38 cellular contexts compared by ENCODE assay signal in the genomic region with DNA sequence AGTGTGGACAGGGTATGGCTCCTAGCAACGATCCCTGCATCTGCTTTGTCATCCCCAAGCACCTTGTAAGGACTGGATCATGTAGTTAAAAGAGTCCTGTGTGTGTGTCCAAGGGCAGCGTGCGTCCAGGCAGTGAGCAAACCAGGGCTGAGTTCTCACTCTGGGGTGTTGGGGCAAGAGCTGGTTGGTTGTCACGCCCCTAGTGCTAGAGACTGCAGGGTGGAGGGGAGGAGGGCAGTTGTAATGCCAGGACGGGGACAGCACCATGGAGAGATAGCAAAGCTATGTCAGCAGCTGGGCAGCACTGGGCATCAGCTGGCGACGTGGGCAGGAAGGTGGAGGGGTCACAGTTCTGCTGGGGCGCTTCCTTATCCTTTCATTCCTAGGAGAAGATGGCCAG.
"Had no signal": no experiment of that assay in that cellular context is flagged by ENCODE, and none has a peak within 500 bp of the region (broad histone marks: within the 10 kb centered on the region; RNA-seq: fewer than 3 reads in every experiment).

No MANE protein-coding gene starts in this region.

- H3K27ac Mint-ChIP-seq: activated CD4-positive, alpha-beta memory T cell treated with anti-CD3 and anti-CD28 coated beads, Interleukin-2, amount 10 ng/mL, durations not matched to agents 7 days and 5 days; activated CD4-positive, alpha-beta T cell treated with anti-CD3 and anti-CD28 coated beads for 36 hours; activated CD4-positive, alpha-beta T cell treated with anti-CD3 and anti-CD28 coated beads, Interleukin-2, amount 10 ng/mL, durations not matched to agents 7 days and 5 days; activated CD8-positive, alpha-beta memory T cell treated with anti-CD3 and anti-CD28 coated beads, Interleukin-2, amount 10 ng/mL, durations not matched to agents 7 days and 5 days; activated CD8-positive, alpha-beta T cell treated with anti-CD3 and anti-CD28 coated beads, Interleukin-2, amount 10 ng/mL, durations not matched to agents 7 days and 5 days; activated naive CD4-positive, alpha-beta T cell treated with anti-CD3 and anti-CD28 coated beads, Interleukin-2, amount 10 ng/mL, durations not matched to agents 7 days and 5 days; activated naive CD4-positive, alpha-beta T cell treated with anti-CD3 and anti-CD28 coated beads, Interleukin-2, amount 50 U/mL, for 24 hours; activated naive CD8-positive, alpha-beta T cell; activated naive CD8-positive, alpha-beta T cell treated with anti-CD3 and anti-CD28 coated beads, Interleukin-2, amount 10 ng/mL, durations not matched to agents 7 days and 5 days; activated naive CD8-positive, alpha-beta T cell treated with anti-CD3 and anti-CD28 coated beads, Interleukin-2, amount 50 U/mL, for 24 hours; activated T-cell treated with anti-CD3 and anti-CD28 coated beads, Interleukin-2, amount 50 U/mL, for 24 hours; activated T-helper 2 cell treated with anti-CD3 and anti-CD28 coated beads, Interferon-gamma antibody, Interleukin-2, Interleukin-4, amounts not matched to agents 10 μg/mL and 5 μg/mL and 100 μg/mL, durations not matched to agents 14 hours and 24 hours and 36 hours; brain; T-helper 1 cell treated with Interleukin-12 subunit alpha and Interleukin-12 subunit beta and Interleukin-4 antibody, amounts not matched to agents 30 μg/mL and 1 μg/mL, for 36 hours; T-helper 2 cell treated with Interferon-gamma antibody and Interleukin-4, amounts not matched to agents 5 μg/mL and 100 μg/mL, for 36 hours; WTC11 had no signal

- H3K4me3 ChIP-seq: ascending aorta, cardiac muscle cell had no signal

- H3K36me3 ChIP-seq: ascending aorta, cardiac muscle cell, WERI-Rb-1 had no signal

- H3K4me3 Mint-ChIP-seq: activated CD4-positive, alpha-beta memory T cell treated with anti-CD3 and anti-CD28 coated beads, Interleukin-2, amount 10 ng/mL, durations not matched to agents 7 days and 5 days; activated CD4-positive, alpha-beta T cell treated with anti-CD3 and anti-CD28 coated beads for 36 hours; activated CD4-positive, alpha-beta T cell treated with anti-CD3 and anti-CD28 coated beads, Interleukin-2, amount 10 ng/mL, durations not matched to agents 7 days and 5 days; activated CD8-positive, alpha-beta memory T cell treated with anti-CD3 and anti-CD28 coated beads, Interleukin-2, amount 10 ng/mL, durations not matched to agents 7 days and 5 days; activated CD8-positive, alpha-beta T cell treated with anti-CD3 and anti-CD28 coated beads, Interleukin-2, amount 10 ng/mL, durations not matched to agents 7 days and 5 days; activated naive CD4-positive, alpha-beta T cell treated with anti-CD3 and anti-CD28 coated beads, Interleukin-2, amount 10 ng/mL, durations not matched to agents 7 days and 5 days; activated naive CD4-positive, alpha-beta T cell treated with anti-CD3 and anti-CD28 coated beads, Interleukin-2, amount 50 U/mL, for 24 hours; activated naive CD8-positive, alpha-beta T cell; activated naive CD8-positive, alpha-beta T cell treated with anti-CD3 and anti-CD28 coated beads, Interleukin-2, amount 10 ng/mL, durations not matched to agents 7 days and 5 days; activated naive CD8-positive, alpha-beta T cell treated with anti-CD3 and anti-CD28 coated beads, Interleukin-2, amount 50 U/mL, for 24 hours; activated T-cell treated with anti-CD3 and anti-CD28 coated beads, Interleukin-2, amount 50 U/mL, for 24 hours; brain; central memory CD8-positive, alpha-beta T cell; T-helper 1 cell treated with Interleukin-12 subunit alpha and Interleukin-12 subunit beta and Interleukin-4 antibody, amounts not matched to agents 30 μg/mL and 1 μg/mL, for 36 hours; T-helper 2 cell treated with Interferon-gamma antibody and Interleukin-4, amounts not matched to agents 5 μg/mL and 100 μg/mL, for 36 hours; WTC11 had no signal

- H3K9me3 ChIP-seq: ascending aorta had no signal

- ATAC-seq: activated CD4-positive, alpha-beta T cell treated with anti-CD3 and anti-CD28 coated beads for 36 hours; activated CD4-positive, CD25-positive, alpha-beta regulatory T cell treated with anti-CD3 and anti-CD28 coated beads, Interleukin-2, amount 50 U/mL, for 24 hours; activated CD8-positive, alpha-beta memory T cell treated with anti-CD3 and anti-CD28 coated beads, Interleukin-2, amount 10 ng/mL, durations not matched to agents 7 days and 5 days; activated CD8-positive, alpha-beta T cell treated with anti-CD3 and anti-CD28 coated beads, Interleukin-2, amount 10 ng/mL, durations not matched to agents 7 days and 5 days; activated naive CD8-positive, alpha-beta T cell treated with anti-CD3 and anti-CD28 coated beads, Interleukin-2, amount 50 U/mL, for 24 hours; WTC11 had no signal

- H3K27me3 ChIP-seq: ascending aorta, cardiac muscle cell had no signal

- H3K27ac ChIP-seq: ascending aorta, cardiac muscle cell, WERI-Rb-1 had no signal

- H3K27me3 Mint-ChIP-seq: activated CD4-positive, alpha-beta memory T cell treated with anti-CD3 and anti-CD28 coated beads, Interleukin-2, amount 10 ng/mL, durations not matched to agents 7 days and 5 days; activated CD4-positive, alpha-beta T cell treated with anti-CD3 and anti-CD28 coated beads for 36 hours; activated CD4-positive, alpha-beta T cell treated with anti-CD3 and anti-CD28 coated beads, Interleukin-2, amount 10 ng/mL, durations not matched to agents 7 days and 5 days; activated CD8-positive, alpha-beta memory T cell treated with anti-CD3 and anti-CD28 coated beads, Interleukin-2, amount 10 ng/mL, durations not matched to agents 7 days and 5 days; activated naive CD4-positive, alpha-beta T cell treated with anti-CD3 and anti-CD28 coated beads, Interleukin-2, amount 10 ng/mL, durations not matched to agents 7 days and 5 days; activated naive CD4-positive, alpha-beta T cell treated with anti-CD3 and anti-CD28 coated beads, Interleukin-2, amount 50 U/mL, for 24 hours; activated naive CD8-positive, alpha-beta T cell; activated naive CD8-positive, alpha-beta T cell treated with anti-CD3 and anti-CD28 coated beads, Interleukin-2, amount 10 ng/mL, durations not matched to agents 7 days and 5 days; activated naive CD8-positive, alpha-beta T cell treated with anti-CD3 and anti-CD28 coated beads, Interleukin-2, amount 50 U/mL, for 24 hours; activated T-cell treated with anti-CD3 and anti-CD28 coated beads, Interleukin-2, amount 50 U/mL, for 24 hours; brain had no signal

- H3K9me3 Mint-ChIP-seq: activated CD4-positive, alpha-beta memory T cell treated with anti-CD3 and anti-CD28 coated beads, Interleukin-2, amount 10 ng/mL, durations not matched to agents 7 days and 5 days; activated CD4-positive, alpha-beta T cell treated with anti-CD3 and anti-CD28 coated beads, Interleukin-2, amount 10 ng/mL, durations not matched to agents 7 days and 5 days; activated naive CD4-positive, alpha-beta T cell treated with anti-CD3 and anti-CD28 coated beads, Interleukin-2, amount 10 ng/mL, durations not matched to agents 7 days and 5 days; activated naive CD4-positive, alpha-beta T cell treated with anti-CD3 and anti-CD28 coated beads, Interleukin-2, amount 50 U/mL, for 24 hours; activated naive CD8-positive, alpha-beta T cell treated with anti-CD3 and anti-CD28 coated beads, Interleukin-2, amount 10 ng/mL, durations not matched to agents 7 days and 5 days; activated naive CD8-positive, alpha-beta T cell treated with anti-CD3 and anti-CD28 coated beads, Interleukin-2, amount 50 U/mL, for 24 hours; activated T-cell treated with anti-CD3 and anti-CD28 coated beads, Interleukin-2, amount 50 U/mL, for 24 hours; activated T-helper 2 cell treated with anti-CD3 and anti-CD28 coated beads, Interferon-gamma antibody, Interleukin-2, Interleukin-4, amounts not matched to agents 10 μg/mL and 5 μg/mL and 100 μg/mL, durations not matched to agents 14 hours and 24 hours and 36 hours; brain; central memory CD8-positive, alpha-beta T cell; T-helper 1 cell treated with Interleukin-12 subunit alpha and Interleukin-12 subunit beta and Interleukin-4 antibody, amounts not matched to agents 30 μg/mL and 1 μg/mL, for 36 hours; T-helper 2 cell treated with Interferon-gamma antibody and Interleukin-4, amounts not matched to agents 5 μg/mL and 100 μg/mL, for 36 hours; WTC11 had no signal

- H3K36me3 Mint-ChIP-seq: activated CD8-positive, alpha-beta memory T cell treated with anti-CD3 and anti-CD28 coated beads, Interleukin-2, amount 10 ng/mL, durations not matched to agents 7 days and 5 days; activated naive CD4-positive, alpha-beta T cell treated with anti-CD3 and anti-CD28 coated beads, Interleukin-2, amount 10 ng/mL, durations not matched to agents 7 days and 5 days; activated naive CD4-positive, alpha-beta T cell treated with anti-CD3 and anti-CD28 coated beads, Interleukin-2, amount 50 U/mL, for 24 hours; activated naive CD8-positive, alpha-beta T cell; activated naive CD8-positive, alpha-beta T cell treated with anti-CD3 and anti-CD28 coated beads, Interleukin-2, amount 10 ng/mL, durations not matched to agents 7 days and 5 days; WTC11 had no signal

- H3K4me1 Mint-ChIP-seq: activated CD4-positive, alpha-beta memory T cell treated with anti-CD3 and anti-CD28 coated beads, Interleukin-2, amount 10 ng/mL, durations not matched to agents 7 days and 5 days; activated CD4-positive, alpha-beta T cell treated with anti-CD3 and anti-CD28 coated beads for 36 hours; activated CD4-positive, alpha-beta T cell treated with anti-CD3 and anti-CD28 coated beads, Interleukin-2, amount 10 ng/mL, durations not matched to agents 7 days and 5 days; activated CD8-positive, alpha-beta memory T cell treated with anti-CD3 and anti-CD28 coated beads, Interleukin-2, amount 10 ng/mL, durations not matched to agents 7 days and 5 days; activated naive CD4-positive, alpha-beta T cell treated with anti-CD3 and anti-CD28 coated beads, Interleukin-2, amount 10 ng/mL, durations not matched to agents 7 days and 5 days; activated naive CD4-positive, alpha-beta T cell treated with anti-CD3 and anti-CD28 coated beads, Interleukin-2, amount 50 U/mL, for 24 hours; activated naive CD8-positive, alpha-beta T cell treated with anti-CD3 and anti-CD28 coated beads, Interleukin-2, amount 10 ng/mL, durations not matched to agents 7 days and 5 days; activated naive CD8-positive, alpha-beta T cell treated with anti-CD3 and anti-CD28 coated beads, Interleukin-2, amount 50 U/mL, for 24 hours; central memory CD8-positive, alpha-beta T cell; WTC11 had no signal

- DNase-seq: activated CD4-positive, alpha-beta memory T cell treated with anti-CD3 and anti-CD28 coated beads, Interleukin-2, amount 10 ng/mL, durations not matched to agents 7 days and 5 days; activated CD4-positive, alpha-beta T cell treated with anti-CD3 and anti-CD28 coated beads for 1 hour; activated CD4-positive, alpha-beta T cell treated with anti-CD3 and anti-CD28 coated beads for 36 hours; activated CD4-positive, alpha-beta T cell treated with anti-CD3 and anti-CD28 coated beads for 48 hours; activated CD4-positive, alpha-beta T cell treated with anti-CD3 and anti-CD28 coated beads, Interleukin-2, amount 10 ng/mL, durations not matched to agents 7 days and 5 days; activated CD4-positive, alpha-beta T cell treated with anti-CD3 and anti-CD28 coated beads, Interleukin-2, amount 50 U/mL, for 48 hours; activated CD4-positive, CD25-positive, alpha-beta regulatory T cell; activated CD8-positive, alpha-beta memory T cell treated with anti-CD3 and anti-CD28 coated beads for 24 hours; activated CD8-positive, alpha-beta memory T cell treated with anti-CD3 and anti-CD28 coated beads, Interleukin-2, amount 10 ng/mL, durations not matched to agents 7 days and 5 days; activated CD8-positive, alpha-beta memory T cell treated with anti-CD3 and anti-CD28 coated beads, Interleukin-2, amount 50 U/mL, for 48 hours; activated CD8-positive, alpha-beta T cell treated with anti-CD3 and anti-CD28 coated beads, Interleukin-2, amount 10 ng/mL, durations not matched to agents 7 days and 5 days; activated effector memory CD4-positive, alpha-beta T cell treated with Interleukin-2 at 50 U/mL for 16 hours; activated gamma-delta T cell; activated naive CD4-positive, alpha-beta T cell treated with anti-CD3 and anti-CD28 coated beads, Interleukin-2, amount 10 ng/mL, durations not matched to agents 7 days and 5 days; activated naive CD4-positive, alpha-beta T cell treated with Interleukin-2 at 50 U/mL for 16 hours; activated naive CD8-positive, alpha-beta T cell treated with anti-CD3 and anti-CD28 coated beads, Interleukin-2, amount 10 ng/mL, durations not matched to agents 7 days and 5 days; activated naive CD8-positive, alpha-beta T cell treated with anti-CD3 and anti-CD28 coated beads, Interleukin-2, amount 50 U/mL, for 24 hours; activated T-cell treated with anti-CD3 and anti-CD28 coated beads, Interleukin-2, amount 50 U/mL, for 24 hours; activated T-cell treated with anti-CD3 and anti-CD28 coated beads, Interleukin-2, amount 50 U/mL, for 48 hours; amygdala; anterior cingulate cortex; caudate nucleus; SW 1271; T-helper 1 cell; T-helper 2 cell; T-helper 9 cell; WERI-Rb-1 had no signal
